In the genomic region with DNA sequence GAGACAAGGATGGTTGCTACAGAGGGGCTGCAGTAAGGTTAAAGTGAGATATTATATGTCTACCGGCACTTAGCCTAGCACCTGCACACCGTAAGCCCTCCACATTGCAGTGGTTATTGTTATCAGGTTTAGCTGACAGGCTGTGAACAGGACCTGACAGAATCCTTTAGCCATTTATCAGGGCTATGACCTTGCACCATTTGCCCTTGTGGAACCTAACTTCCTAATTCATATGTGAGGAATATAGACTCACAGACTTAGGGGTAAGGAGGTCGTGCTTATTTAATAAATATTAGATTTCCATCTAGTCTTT, we compare ENCODE assay signal across 1 cellular context.
TF ChIP-seq lines count a peak whose summit lies in the region.

No MANE protein-coding gene starts in this region.

TF ChIP-seq in K562, 482 proteins besides CTCF, POLR2A, EP300 and RAD21 (continued from another document and continues in another):
- TF ChIP-seq, protein P1, sequence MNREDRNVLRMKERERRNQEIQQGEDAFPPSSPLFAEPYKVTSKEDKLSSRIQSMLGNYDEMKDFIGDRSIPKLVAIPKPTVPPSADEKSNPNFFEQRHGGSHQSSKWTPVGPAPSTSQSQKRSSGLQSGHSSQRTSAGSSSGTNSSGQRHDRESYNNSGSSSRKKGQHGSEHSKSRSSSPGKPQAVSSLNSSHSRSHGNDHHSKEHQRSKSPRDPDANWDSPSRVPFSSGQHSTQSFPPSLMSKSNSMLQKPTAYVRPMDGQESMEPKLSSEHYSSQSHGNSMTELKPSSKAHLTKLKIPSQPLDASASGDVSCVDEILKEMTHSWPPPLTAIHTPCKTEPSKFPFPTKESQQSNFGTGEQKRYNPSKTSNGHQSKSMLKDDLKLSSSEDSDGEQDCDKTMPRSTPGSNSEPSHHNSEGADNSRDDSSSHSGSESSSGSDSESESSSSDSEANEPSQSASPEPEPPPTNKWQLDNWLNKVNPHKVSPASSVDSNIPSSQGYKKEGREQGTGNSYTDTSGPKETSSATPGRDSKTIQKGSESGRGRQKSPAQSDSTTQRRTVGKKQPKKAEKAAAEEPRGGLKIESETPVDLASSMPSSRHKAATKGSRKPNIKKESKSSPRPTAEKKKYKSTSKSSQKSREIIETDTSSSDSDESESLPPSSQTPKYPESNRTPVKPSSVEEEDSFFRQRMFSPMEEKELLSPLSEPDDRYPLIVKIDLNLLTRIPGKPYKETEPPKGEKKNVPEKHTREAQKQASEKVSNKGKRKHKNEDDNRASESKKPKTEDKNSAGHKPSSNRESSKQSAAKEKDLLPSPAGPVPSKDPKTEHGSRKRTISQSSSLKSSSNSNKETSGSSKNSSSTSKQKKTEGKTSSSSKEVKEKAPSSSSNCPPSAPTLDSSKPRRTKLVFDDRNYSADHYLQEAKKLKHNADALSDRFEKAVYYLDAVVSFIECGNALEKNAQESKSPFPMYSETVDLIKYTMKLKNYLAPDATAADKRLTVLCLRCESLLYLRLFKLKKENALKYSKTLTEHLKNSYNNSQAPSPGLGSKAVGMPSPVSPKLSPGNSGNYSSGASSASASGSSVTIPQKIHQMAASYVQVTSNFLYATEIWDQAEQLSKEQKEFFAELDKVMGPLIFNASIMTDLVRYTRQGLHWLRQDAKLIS (CRISPR knock-in tag; IDR thresholded peaks at IDR 0.05): no peak
- TF ChIP-seq SMAD3 (CRISPR knock-in tag; conservative IDR thresholded peaks at IDR 0.05) (no peak), KLF16 (IDR thresholded peaks at IDR 0.05) (peak; percentile 24; the same call in 1 of the 2 replicates), ZNF830 (CRISPR knock-in tag; IDR thresholded peaks at IDR 0.05) (no peak), ZFP36 (IDR thresholded peaks at IDR 0.05; ENCODE audit: low read depth, low read length, partially characterized antibody) (no peak), POU5F1 (IDR thresholded peaks at IDR 0.05; ENCODE audit: borderline replicate concordance, low read depth, low read length, partially characterized antibody) (no peak), STAT5A (IDR thresholded peaks at IDR 0.05; ENCODE audit: borderline replicate concordance, low read length) (peak; percentile 65), LCOR (CRISPR knock-in tag; IDR thresholded peaks at IDR 0.05) (no peak), FOXK2 (conservative IDR thresholded peaks at IDR 0.05 in 1 of 2, IDR thresholded peaks at IDR 0.05 in 1 of 2; ENCODE audit: low read depth in 2 of 2) (no peak), MCM5 (IDR thresholded peaks at IDR 0.05; ENCODE audit: low read depth) (no peak), ASH1L (IDR thresholded peaks at IDR 0.05; ENCODE audit: borderline replicate concordance, low read depth, partially characterized antibody) (no peak), MAFG (tag; conservative IDR thresholded peaks at IDR 0.05) (no peak), CBX1 (IDR thresholded peaks at IDR 0.05; ENCODE audit: low read depth) (no peak), MEF2A (IDR thresholded peaks at IDR 0.05; ENCODE audit: control insufficient read depth, low read depth, low read length) (no peak), HSF4 (CRISPR knock-in tag; IDR thresholded peaks at IDR 0.05; ENCODE audit: borderline replicate concordance) (no peak), TCF7L2 (IDR thresholded peaks at IDR 0.05; ENCODE audit: low read depth, low read length) (no peak), SPI1 (IDR thresholded peaks at IDR 0.05; ENCODE audit: borderline replicate concordance, low read depth, low read length) (no peak), NFIC (IDR thresholded peaks at IDR 0.05) (peak; percentile 31), XRCC5 (IDR thresholded peaks at IDR 0.05; ENCODE audit: low read depth, low read length) (no peak), RCOR1 (IDR thresholded peaks at IDR 0.05; ENCODE audit: borderline replicate concordance in 1 of 2, low read depth in 2 of 2, low read length in 2 of 2) (peak in 1 of 2 experiments; percentile 53; a peak in 1 of 4 replicates), SREBF2 (CRISPR knock-in tag; IDR thresholded peaks at IDR 0.05) (no peak), SRF (CRISPR knock-in tag; IDR thresholded peaks at IDR 0.05) (no peak), STAT6 (CRISPR knock-in tag; IDR thresholded peaks at IDR 0.05) (no peak), ZNF445 (CRISPR knock-in tag; IDR thresholded peaks at IDR 0.05; ENCODE audit: low read depth) (no peak), IRF2 (CRISPR knock-in tag; IDR thresholded peaks at IDR 0.05) (no peak), NUFIP1 (IDR thresholded peaks at IDR 0.05; ENCODE audit: partially characterized antibody) (no peak), BDP1 (IDR thresholded peaks at IDR 0.05; ENCODE audit: insufficient read depth, insufficient read length) (no peak), FOS (IDR thresholded peaks at IDR 0.05; ENCODE audit: extremely low read depth, insufficient read length) (no peak), SMARCC2 (IDR thresholded peaks at IDR 0.05; ENCODE audit: low read depth) (no peak; the same call in 1 of the 2 replicates), MTA2 (IDR thresholded peaks at IDR 0.05; ENCODE audit: low read depth) (no peak), RBM25 (IDR thresholded peaks at IDR 0.05; ENCODE audit: low read depth, low read length, severe bottlenecking) (no peak), HNRNPUL1 (IDR thresholded peaks at IDR 0.05; ENCODE audit: low read length) (no peak), CEBPZ (IDR thresholded peaks at IDR 0.05; ENCODE audit: borderline replicate concordance, low read depth, low read length) (no peak), U2AF1 (optimal IDR thresholded peaks at IDR 0.05; ENCODE audit: low read depth, low read length) (no peak), YBX1 (IDR thresholded peaks at IDR 0.05) (no peak), MCM3 (IDR thresholded peaks at IDR 0.05) (no peak), TOE1 (IDR thresholded peaks at IDR 0.05; ENCODE audit: borderline replicate concordance) (no peak), TOE1 (CRISPR knock-in tag; IDR thresholded peaks at IDR 0.05; ENCODE audit: borderline replicate concordance, low read depth) (no peak), ERF (CRISPR knock-in tag; IDR thresholded peaks at IDR 0.05) (no peak), ZSCAN29 (IDR thresholded peaks at IDR 0.05) (no peak), CHD4 (IDR thresholded peaks at IDR 0.05; ENCODE audit: insufficient read depth, insufficient replicate concordance, low read depth, low read length, poor library complexity, severe bottlenecking) (no peak)
- TF ChIP-seq, protein P2, sequence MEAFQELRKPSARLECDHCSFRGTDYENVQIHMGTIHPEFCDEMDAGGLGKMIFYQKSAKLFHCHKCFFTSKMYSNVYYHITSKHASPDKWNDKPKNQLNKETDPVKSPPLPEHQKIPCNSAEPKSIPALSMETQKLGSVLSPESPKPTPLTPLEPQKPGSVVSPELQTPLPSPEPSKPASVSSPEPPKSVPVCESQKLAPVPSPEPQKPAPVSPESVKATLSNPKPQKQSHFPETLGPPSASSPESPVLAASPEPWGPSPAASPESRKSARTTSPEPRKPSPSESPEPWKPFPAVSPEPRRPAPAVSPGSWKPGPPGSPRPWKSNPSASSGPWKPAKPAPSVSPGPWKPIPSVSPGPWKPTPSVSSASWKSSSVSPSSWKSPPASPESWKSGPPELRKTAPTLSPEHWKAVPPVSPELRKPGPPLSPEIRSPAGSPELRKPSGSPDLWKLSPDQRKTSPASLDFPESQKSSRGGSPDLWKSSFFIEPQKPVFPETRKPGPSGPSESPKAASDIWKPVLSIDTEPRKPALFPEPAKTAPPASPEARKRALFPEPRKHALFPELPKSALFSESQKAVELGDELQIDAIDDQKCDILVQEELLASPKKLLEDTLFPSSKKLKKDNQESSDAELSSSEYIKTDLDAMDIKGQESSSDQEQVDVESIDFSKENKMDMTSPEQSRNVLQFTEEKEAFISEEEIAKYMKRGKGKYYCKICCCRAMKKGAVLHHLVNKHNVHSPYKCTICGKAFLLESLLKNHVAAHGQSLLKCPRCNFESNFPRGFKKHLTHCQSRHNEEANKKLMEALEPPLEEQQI (IDR thresholded peaks at IDR 0.05): no peak
- TF ChIP-seq, protein P3, sequence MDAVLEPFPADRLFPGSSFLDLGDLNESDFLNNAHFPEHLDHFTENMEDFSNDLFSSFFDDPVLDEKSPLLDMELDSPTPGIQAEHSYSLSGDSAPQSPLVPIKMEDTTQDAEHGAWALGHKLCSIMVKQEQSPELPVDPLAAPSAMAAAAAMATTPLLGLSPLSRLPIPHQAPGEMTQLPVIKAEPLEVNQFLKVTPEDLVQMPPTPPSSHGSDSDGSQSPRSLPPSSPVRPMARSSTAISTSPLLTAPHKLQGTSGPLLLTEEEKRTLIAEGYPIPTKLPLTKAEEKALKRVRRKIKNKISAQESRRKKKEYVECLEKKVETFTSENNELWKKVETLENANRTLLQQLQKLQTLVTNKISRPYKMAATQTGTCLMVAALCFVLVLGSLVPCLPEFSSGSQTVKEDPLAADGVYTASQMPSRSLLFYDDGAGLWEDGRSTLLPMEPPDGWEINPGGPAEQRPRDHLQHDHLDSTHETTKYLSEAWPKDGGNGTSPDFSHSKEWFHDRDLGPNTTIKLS (IDR thresholded peaks at IDR 0.05; ENCODE audit: borderline replicate concordance, low read depth): no peak
- TF ChIP-seq, protein P4, sequence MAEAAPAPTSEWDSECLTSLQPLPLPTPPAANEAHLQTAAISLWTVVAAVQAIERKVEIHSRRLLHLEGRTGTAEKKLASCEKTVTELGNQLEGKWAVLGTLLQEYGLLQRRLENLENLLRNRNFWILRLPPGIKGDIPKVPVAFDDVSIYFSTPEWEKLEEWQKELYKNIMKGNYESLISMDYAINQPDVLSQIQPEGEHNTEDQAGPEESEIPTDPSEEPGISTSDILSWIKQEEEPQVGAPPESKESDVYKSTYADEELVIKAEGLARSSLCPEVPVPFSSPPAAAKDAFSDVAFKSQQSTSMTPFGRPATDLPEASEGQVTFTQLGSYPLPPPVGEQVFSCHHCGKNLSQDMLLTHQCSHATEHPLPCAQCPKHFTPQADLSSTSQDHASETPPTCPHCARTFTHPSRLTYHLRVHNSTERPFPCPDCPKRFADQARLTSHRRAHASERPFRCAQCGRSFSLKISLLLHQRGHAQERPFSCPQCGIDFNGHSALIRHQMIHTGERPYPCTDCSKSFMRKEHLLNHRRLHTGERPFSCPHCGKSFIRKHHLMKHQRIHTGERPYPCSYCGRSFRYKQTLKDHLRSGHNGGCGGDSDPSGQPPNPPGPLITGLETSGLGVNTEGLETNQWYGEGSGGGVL (CRISPR knock-in tag; IDR thresholded peaks at IDR 0.05): no peak
- TF ChIP-seq, protein P5, sequence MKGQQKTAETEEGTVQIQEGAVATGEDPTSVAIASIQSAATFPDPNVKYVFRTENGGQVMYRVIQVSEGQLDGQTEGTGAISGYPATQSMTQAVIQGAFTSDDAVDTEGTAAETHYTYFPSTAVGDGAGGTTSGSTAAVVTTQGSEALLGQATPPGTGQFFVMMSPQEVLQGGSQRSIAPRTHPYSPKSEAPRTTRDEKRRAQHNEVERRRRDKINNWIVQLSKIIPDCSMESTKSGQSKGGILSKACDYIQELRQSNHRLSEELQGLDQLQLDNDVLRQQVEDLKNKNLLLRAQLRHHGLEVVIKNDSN (CRISPR knock-in tag; IDR thresholded peaks at IDR 0.05): no peak
- TF ChIP-seq, protein P6, sequence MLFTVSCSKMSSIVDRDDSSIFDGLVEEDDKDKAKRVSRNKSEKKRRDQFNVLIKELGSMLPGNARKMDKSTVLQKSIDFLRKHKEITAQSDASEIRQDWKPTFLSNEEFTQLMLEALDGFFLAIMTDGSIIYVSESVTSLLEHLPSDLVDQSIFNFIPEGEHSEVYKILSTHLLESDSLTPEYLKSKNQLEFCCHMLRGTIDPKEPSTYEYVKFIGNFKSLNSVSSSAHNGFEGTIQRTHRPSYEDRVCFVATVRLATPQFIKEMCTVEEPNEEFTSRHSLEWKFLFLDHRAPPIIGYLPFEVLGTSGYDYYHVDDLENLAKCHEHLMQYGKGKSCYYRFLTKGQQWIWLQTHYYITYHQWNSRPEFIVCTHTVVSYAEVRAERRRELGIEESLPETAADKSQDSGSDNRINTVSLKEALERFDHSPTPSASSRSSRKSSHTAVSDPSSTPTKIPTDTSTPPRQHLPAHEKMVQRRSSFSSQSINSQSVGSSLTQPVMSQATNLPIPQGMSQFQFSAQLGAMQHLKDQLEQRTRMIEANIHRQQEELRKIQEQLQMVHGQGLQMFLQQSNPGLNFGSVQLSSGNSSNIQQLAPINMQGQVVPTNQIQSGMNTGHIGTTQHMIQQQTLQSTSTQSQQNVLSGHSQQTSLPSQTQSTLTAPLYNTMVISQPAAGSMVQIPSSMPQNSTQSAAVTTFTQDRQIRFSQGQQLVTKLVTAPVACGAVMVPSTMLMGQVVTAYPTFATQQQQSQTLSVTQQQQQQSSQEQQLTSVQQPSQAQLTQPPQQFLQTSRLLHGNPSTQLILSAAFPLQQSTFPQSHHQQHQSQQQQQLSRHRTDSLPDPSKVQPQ (CRISPR knock-in tag; IDR thresholded peaks at IDR 0.05; ENCODE audit: borderline replicate concordance): no peak
